In genomic region chr11:61153593-61154090, GRCh38 we compare ENCODE assay signal across 12 cellular contexts. TPM values are rescaled to one million over a fixed set of nuclear protein-coding genes. Genes with fewer than 3 reads are reported as not detected.
DNase-seq lines count a peak whose midpoint lies in the region; ATAC-seq, FAIRE-seq and TF ChIP-seq lines count a peak whose summit lies in the region.
"Had no signal": no experiment of that assay in that cellular context is flagged by ENCODE, and none has a peak within 500 bp of the region (broad histone marks: within the 10 kb centered on the region; RNA-seq: fewer than 3 reads in every experiment).

No MANE protein-coding gene starts in this region.

- H3K9me3 Mint-ChIP-seq in GM23338 = no peaks in the 10 kb centered on the region
- H3K9me3 Mint-ChIP-seq: activated naive CD4-positive, alpha-beta T cell treated with anti-CD3 and anti-CD28 coated beads, Interleukin-2, amount 50 U/mL, for 24 hours had no signal

- peaks cover 43% of the 10 kb centered on the region for H4K20me1 ChIP-seq in GM23338 (replicated peaks; ENCODE audit: insufficient read depth)
- no peaks in the 10 kb centered on the region for H4K20me1 ChIP-seq in keratinocyte (ENCODE audit: control insufficient read depth, extremely low read depth, insufficient read depth, low read length)

- H3K4me2 ChIP-seq in GM23338 (no peak overlapping the region), keratinocyte (ENCODE audit: control insufficient read depth, extremely low read depth, insufficient read depth, low read depth, low read length) (peak overlapping the region; percentile 78)

- TF ChIP-seq CTCF in GM23338 (conservative IDR thresholded peaks at IDR 0.05; ENCODE audit: low read depth in 2 of 2) = no peak
- no peak for TF ChIP-seq CTCF in breast epithelium (IDR thresholded peaks at IDR 0.05)
- no peak for TF ChIP-seq CTCF in keratinocyte (optimal IDR thresholded peaks at IDR 0.05 in 1 of 3, IDR thresholded peaks at IDR 0.05 in 1 of 3, conservative IDR thresholded peaks at IDR 0.05 in 1 of 3; ENCODE audit: extremely low read depth in 1 of 3, insufficient read depth in 2 of 3, low read length in 3 of 3)
- no peak for TF ChIP-seq CTCF in mucosa of descending colon (IDR thresholded peaks at IDR 0.05)

- peak; percentile 36 for DNase-seq in GM23338 (ENCODE audit: low spot score)
- DNase-seq in breast epithelium (ENCODE audit: low spot score in 2 of 2) = peak in 1 of 2 donors; percentile 22
- DNase-seq in keratinocyte (ENCODE audit: low read depth, low spot score) = no peak
- DNase-seq in iPS-NIHi11 (ENCODE audit: low spot score) = no peak
- DNase-seq in NCI-H69 (lab: John Stamatoyannopoulos, UW) = no peak
- DNase-seq in mucosa of descending colon = no peak
- DNase-seq: activated CD4-positive, alpha-beta T cell treated with anti-CD3 and anti-CD28 coated beads, Interleukin-2, amount 10 ng/mL, durations not matched to agents 24 days and 14 days; NCI-H1092 had no signal

- H3K27ac ChIP-seq in GM23338 (ENCODE audit: low read depth) (no peak overlapping the region), breast epithelium (peak overlapping the region; percentile 59 to 81), keratinocyte (ENCODE audit: control insufficient read depth, insufficient read depth, low read length) (peak overlapping the region; percentile 54), skin epidermis (peak overlapping the region in 19 of 21 experiments; percentile 6 to 84 (median 57))

- H3K27ac Mint-ChIP-seq in GM23338 = no peak overlapping the region
- H3K27ac Mint-ChIP-seq: activated CD4-positive, alpha-beta T cell treated with anti-CD3 and anti-CD28 coated beads, Interleukin-2, amount 10 ng/mL, durations not matched to agents 24 days and 14 days; activated naive CD4-positive, alpha-beta T cell treated with anti-CD3 and anti-CD28 coated beads, Interleukin-2, amount 50 U/mL, for 24 hours had no signal

- H3K9ac ChIP-seq in keratinocyte (ENCODE audit: control insufficient read depth, extremely low read depth, insufficient read depth, low read length) = peak overlapping the region; percentile 55

- H3K4me1 ChIP-seq in GM23338 (ENCODE audit: insufficient read depth) = peaks cover 19% of the 10 kb centered on the region
- peaks cover 5 to 29% of the 10 kb centered on the region in 2 donors for H3K4me1 ChIP-seq in breast epithelium
- H3K4me1 ChIP-seq in keratinocyte (ENCODE audit: control insufficient read depth, extremely low read depth, insufficient read depth, low read length) = peaks cover 33% of the 10 kb centered on the region
- peaks cover 47% of the 10 kb centered on the region for H3K4me1 ChIP-seq in mucosa of descending colon (ENCODE audit: low read depth)

- H3K27me3 Mint-ChIP-seq in GM23338 (ENCODE audit: insufficient read depth, low read depth, poor library complexity) = peaks cover 13% of the 10 kb centered on the region
- H3K27me3 Mint-ChIP-seq: activated CD4-positive, alpha-beta T cell treated with anti-CD3 and anti-CD28 coated beads, Interleukin-2, amount 10 ng/mL, durations not matched to agents 24 days and 14 days; activated naive CD4-positive, alpha-beta T cell treated with anti-CD3 and anti-CD28 coated beads, Interleukin-2, amount 50 U/mL, for 24 hours; natural killer cell treated with Interleukin-12 subunit alpha and Interleukin-12 subunit beta and Interleukin-15 and Interleukin-18, amount 100 ng/mL, for 72 hours had no signal

- H3K4me1 Mint-ChIP-seq in GM23338 = peaks cover 49% of the 10 kb centered on the region

- no peaks in the 10 kb centered on the region for H3K27me3 ChIP-seq in GM23338 (ENCODE audit: insufficient read depth)
- no peaks in the 10 kb centered on the region for H3K27me3 ChIP-seq in breast epithelium
- H3K27me3 ChIP-seq in keratinocyte (ENCODE audit: control insufficient read depth, extremely low read depth, insufficient read depth, low read length) = no peaks in the 10 kb centered on the region

- H3K9me2 ChIP-seq in GM23338 (ENCODE audit: insufficient read depth) = no peaks in the 10 kb centered on the region

- H3K4me3 ChIP-seq in GM23338 (no peak overlapping the region), breast epithelium (no peak overlapping the region), keratinocyte (ENCODE audit: control insufficient read depth in 2 of 3, extremely low read depth in 1 of 3, insufficient read depth in 2 of 3, low read depth in 1 of 3, low read length in 3 of 3) (peak overlapping the region in 1 of 3 experiments; percentile 20), skin epidermis (no peak overlapping the region), mucosa of descending colon (no peak overlapping the region)

- dilution Hi-C loops in keratinocyte (cut with MboI; ENCODE audit: extremely low pct_ligation_motif_present, low sequenced_read_pairs) = no loop called here

- peak; percentile 41 for ATAC-seq in GM23338
- ATAC-seq in HG03469 (IDR thresholded peaks at IDR 0.05; ENCODE audit: unreplicated experiment) = no peak
- no peak for ATAC-seq in mucosa of descending colon
- ATAC-seq: natural killer cell treated with Interleukin-12 subunit alpha and Interleukin-12 subunit beta and Interleukin-15 and Interleukin-18, amount 100 ng/mL, for 72 hours had no signal

- intact Hi-C loops in breast epithelium (cut with DNase I; ENCODE audit: low total_unique reads) (no loop called here), mucosa of descending colon (cut with DNase I, micrococcal nuclease) (no loop called here)

- H3K4me3 Mint-ChIP-seq in GM23338 = no peak overlapping the region
- H3K4me3 Mint-ChIP-seq: activated CD4-positive, alpha-beta T cell treated with anti-CD3 and anti-CD28 coated beads, Interleukin-2, amount 10 ng/mL, durations not matched to agents 24 days and 14 days; activated naive CD4-positive, alpha-beta T cell treated with anti-CD3 and anti-CD28 coated beads, Interleukin-2, amount 50 U/mL, for 24 hours; natural killer cell treated with Interleukin-12 subunit alpha and Interleukin-12 subunit beta and Interleukin-15 and Interleukin-18, amount 100 ng/mL, for 72 hours had no signal

- H3F3A ChIP-seq in GM23338 (replicated peaks; ENCODE audit: low read depth) = no peaks in the 10 kb centered on the region

- H2AFZ ChIP-seq in GM23338 (no peak overlapping the region), keratinocyte (ENCODE audit: control insufficient read depth, low read length) (peak overlapping the region; percentile 39)

- H3K9me1 ChIP-seq in keratinocyte (ENCODE audit: control insufficient read depth, extremely low read depth, insufficient read depth, low read length) = no peaks in the 10 kb centered on the region

- TF ChIP-seq POLR2A in breast epithelium (IDR thresholded peaks at IDR 0.05) = no peak

- no peaks in the 10 kb centered on the region for H3K36me3 ChIP-seq in GM23338 (ENCODE audit: insufficient read depth)
- no peaks in the 10 kb centered on the region for H3K36me3 ChIP-seq in breast epithelium
- no peaks in the 10 kb centered on the region for H3K36me3 ChIP-seq in keratinocyte (ENCODE audit: control insufficient read depth in 2 of 2, extremely low read depth in 1 of 2, insufficient read depth in 2 of 2, low read length in 2 of 2)
- H3K36me3 ChIP-seq in mucosa of descending colon (ENCODE audit: low read depth) = no peaks in the 10 kb centered on the region

- H3K79me2 ChIP-seq in GM23338 (replicated peaks; ENCODE audit: insufficient read depth) = peaks cover 98% of the 10 kb centered on the region
- peaks cover 62% of the 10 kb centered on the region for H3K79me2 ChIP-seq in keratinocyte (ENCODE audit: control insufficient read depth, insufficient read depth, low read length)

- no peaks in the 10 kb centered on the region for H3K36me3 Mint-ChIP-seq in GM23338 (ENCODE audit: low read depth)

- no peak for FAIRE-seq in keratinocyte (lab: Jason Lieb, UNC)

- H3K9me3 ChIP-seq in breast epithelium (no peaks in the 10 kb centered on the region), keratinocyte (ENCODE audit: control insufficient read depth, low read depth, low read length) (no peaks in the 10 kb centered on the region), mucosa of descending colon (no peaks in the 10 kb centered on the region)

RNA-seq across cellular contexts. Expression of gene VPS37C, which starts 7.6 kb away (rescaled TPM):
- total RNA-seq in GM23338 (2014; rRNA removed; shearing (Covaris generic)) = 14.4 and 19.4 TPM in 2 replicates
- 8.7 and 8.8 TPM in 2 replicates for polyA plus RNA-seq in GM23338 (2016; fragmentation: Nextera tagmentation; extraction: Ambion mirVana)
- 10 to 100 TPM in 2 of 3 donors, 1 to 10 TPM in 1; 9.3 to 20.3 (median 17.1) TPM for total RNA-seq in breast epithelium
- 5.7 to 9.5 TPM (median 8.0 TPM) in 3 replicates for polyA plus RNA-seq in keratinocyte
- polyA plus RNA-seq in keratinocyte (2011; ENCODE audit: low read depth) = 10.2 TPM
- 5.7 and 9.3 TPM in 2 replicates for polyA plus RNA-seq in keratinocyte (2011; cell fraction: cytosol; rRNA removed)
- 12.9 and 13.0 TPM in 2 replicates for polyA plus RNA-seq in keratinocyte (2011; cell fraction: nucleus; rRNA removed)
- 9.7 and 11.9 TPM in 2 replicates for polyA plus RNA-seq in keratinocyte (2012; ENCODE audit: low replicate concordance)
- 3.4 to 9.4 TPM (median 3.8 TPM) in 3 replicates for polyA minus RNA-seq in keratinocyte
- polyA minus RNA-seq in keratinocyte (2011; cell fraction: cytosol; rRNA and poly(A)+ RNA removed) = 7.9 TPM
- 7.2 and 7.5 TPM in 2 replicates for polyA minus RNA-seq in keratinocyte (2011; cell fraction: nucleus; rRNA and poly(A)+ RNA removed)
- total RNA-seq in mucosa of descending colon = 10 to 100 TPM; 28.5 to 30.8 (median 28.5) TPM

RNA-seq across cellular contexts. Expression of gene PGA3, which starts 49.7 kb away (rescaled TPM):
- total RNA-seq in GM23338 (2014; rRNA removed; shearing (Covaris generic)) = not detected in 2 replicates
- polyA plus RNA-seq in GM23338 (2016; fragmentation: Nextera tagmentation; extraction: Ambion mirVana) (0.37 TPM in 1 of 2 replicates, not detected in the other), keratinocyte (not detected in 3 replicates)
- total RNA-seq in breast epithelium (10 to 100 TPM in 1 of 3 donors, 1 to 10 TPM in 1, not detected in 1; 3.7 to 11.3 TPM), mucosa of descending colon (1 to 10 TPM in 1 of 3 donors, not detected in 2; 1.1 TPM)
- not detected for polyA plus RNA-seq in keratinocyte (2011; ENCODE audit: low read depth)
- not detected in 2 replicates for polyA plus RNA-seq in keratinocyte (2011; cell fraction: cytosol; rRNA removed)
- not detected in 2 replicates for polyA plus RNA-seq in keratinocyte (2011; cell fraction: nucleus; rRNA removed)
- polyA plus RNA-seq in keratinocyte (2012; ENCODE audit: low replicate concordance) = not detected in 2 replicates
- not detected in 3 replicates for polyA minus RNA-seq in keratinocyte
- polyA minus RNA-seq in keratinocyte (2011; cell fraction: cytosol; rRNA and poly(A)+ RNA removed) = not detected
- polyA minus RNA-seq in keratinocyte (2011; cell fraction: nucleus; rRNA and poly(A)+ RNA removed) = not detected in 2 replicates
- total RNA-seq: activated CD4-positive, alpha-beta T cell treated with anti-CD3 and anti-CD28 coated beads, Interleukin-2, amount 10 ng/mL, durations not matched to agents 24 days and 14 days; natural killer cell treated with Interleukin-12 subunit alpha and Interleukin-12 subunit beta and Interleukin-15 and Interleukin-18, amount 100 ng/mL, for 72 hours had no signal

RNA-seq across cellular contexts. Expression of gene CD5, which starts 51.4 kb away (rescaled TPM):
- total RNA-seq in GM23338 (2014; rRNA removed; shearing (Covaris generic)) = not detected in 2 replicates
- polyA plus RNA-seq in GM23338 (2016; fragmentation: Nextera tagmentation; extraction: Ambion mirVana) = not detected in 2 replicates
- total RNA-seq in breast epithelium = 1 to 10 TPM in 1 of 3 donors, under 1 TPM in 2; 0.80 to 1.3 (median 0.88) TPM
- not detected in 3 replicates for polyA plus RNA-seq in keratinocyte
- polyA plus RNA-seq in keratinocyte (2011; ENCODE audit: low read depth) = not detected
- not detected in 2 replicates for polyA plus RNA-seq in keratinocyte (2011; cell fraction: cytosol; rRNA removed)
- not detected in 2 replicates for polyA plus RNA-seq in keratinocyte (2011; cell fraction: nucleus; rRNA removed)
- polyA plus RNA-seq in keratinocyte (2012; ENCODE audit: low replicate concordance) = 0.10 TPM in 1 of 2 replicates, not detected in the other
- not detected in 3 replicates for polyA minus RNA-seq in keratinocyte
- polyA minus RNA-seq in keratinocyte (2011; cell fraction: cytosol; rRNA and poly(A)+ RNA removed) = not detected
- not detected in 2 replicates for polyA minus RNA-seq in keratinocyte (2011; cell fraction: nucleus; rRNA and poly(A)+ RNA removed)
- total RNA-seq in mucosa of descending colon = 1 to 10 TPM; 1.2 to 3.4 (median 1.5) TPM
